23 cellular contexts compared by ENCODE assay signal in genomic region chr18:58827425-58827824, GRCh38.
"Had no signal": no experiment of that assay in that cellular context is flagged by ENCODE, and none has a peak within 500 bp of the region (broad histone marks: within the 10 kb centered on the region; RNA-seq: fewer than 3 reads in every experiment).

No MANE protein-coding gene starts in this region.

- FAIRE-seq: HTR-8/SVneo, RCC 7860 had no signal

- DNase-seq: KBM-7, MV-4-11, NCI-H1092, NCI-H1105 treated with DMSO at 0.1 percent for 48 hours, NCI-H1417 treated with DMSO at 0.1 percent for 48 hours, NCI-H146, NCI-H1694 treated with DMSO at 0.1 percent for 48 hours, NCI-H1930, NCI-H2081, NCI-H2107, NCI-H2227 treated with DMSO at 0.1 percent for 48 hours, NCI-H526 treated with DMSO at 0.1 percent for 48 hours, NCI-H748 treated with DMSO at 0.1 percent for 48 hours, Right ventricle myocardium superior, RPMI8226, SIG-M5, SW 1271 had no signal

- H3K9me3 ChIP-seq: SJSA1 had no signal

- H3K27ac Mint-ChIP-seq: IgD-negative memory B cell had no signal

- H3K4me3 Mint-ChIP-seq: IgD-negative memory B cell had no signal

- H3K4me1 Mint-ChIP-seq: IgD-negative memory B cell had no signal

- H3K36me3 Mint-ChIP-seq: IgD-negative memory B cell had no signal

- H3K27me3 ChIP-seq: SJSA1 had no signal

- H3K4me3 ChIP-seq: SJSA1, SK-N-MC had no signal

- H3K36me3 ChIP-seq: SJSA1 had no signal

- H3K27ac ChIP-seq: HL-60, SJSA1, SK-N-MC had no signal
